15 cellular contexts compared by ENCODE assay signal in genomic region chr1:207069858-207070506, GRCh38. TPM values are rescaled to one million over a fixed set of nuclear protein-coding genes. Genes with fewer than 3 reads are reported as not detected.
DNase-seq lines count a peak whose midpoint lies in the region; ATAC-seq and TF ChIP-seq lines count a peak whose summit lies in the region.
"Had no signal": no experiment of that assay in that cellular context is flagged by ENCODE, and none has a peak within 500 bp of the region (broad histone marks: within the 10 kb centered on the region; RNA-seq: fewer than 3 reads in every experiment).

No MANE protein-coding gene starts in this region.

- H3K27me3 ChIP-seq in OCI-LY3 (ENCODE audit: low read depth, low read length) (no peaks in the 10 kb centered on the region), layer of hippocampus (ENCODE audit: control insufficient read depth, insufficient read depth, low read length) (no peaks in the 10 kb centered on the region), tibial artery (no peaks in the 10 kb centered on the region)

- H4K20me1 ChIP-seq in OCI-LY3 (ENCODE audit: insufficient read depth, low read length), result no peaks in the 10 kb centered on the region

- intact Hi-C loops in tibial artery (cut with DNase I; ENCODE audit: low total_unique reads), result no loop called here

- H3K4me2 ChIP-seq in OCI-LY3 (ENCODE audit: low read length), result peak overlapping the region; percentile 18

- no peaks in the 10 kb centered on the region for H3K79me2 ChIP-seq in OCI-LY3 (ENCODE audit: low read length)

- no peak overlapping the region for H3K9ac ChIP-seq in OCI-LY3 (ENCODE audit: low read length)

- peaks cover 14% of the 10 kb centered on the region for H3K4me1 ChIP-seq in OCI-LY3 (ENCODE audit: low read length)
- H3K4me1 ChIP-seq in tibial artery, result no peaks in the 10 kb centered on the region
- H3K4me1 ChIP-seq: BE2C had no signal

- TF ChIP-seq CTCF in OCI-LY3 (IDR thresholded peaks at IDR 0.05; ENCODE audit: low read depth, low read length), result no peak
- no peak for TF ChIP-seq CTCF in tibial artery (IDR thresholded peaks at IDR 0.05)

- H2AFZ ChIP-seq in OCI-LY3 (ENCODE audit: low read depth, low read length), result no peak overlapping the region

- no peak overlapping the region for H3K4me3 ChIP-seq in OCI-LY3 (ENCODE audit: low read length)
- no peak overlapping the region for H3K4me3 ChIP-seq in tibial artery

- H3K36me3 ChIP-seq in OCI-LY3 (replicated peaks; ENCODE audit: low read depth, low read length) (peaks cover 23% of the 10 kb centered on the region), tibial artery (peaks cover 32 to 67% (median 48%) of the 10 kb centered on the region in 3 donors)
- H3K36me3 ChIP-seq: BE2C had no signal

- peak; percentile 62 for ATAC-seq in GM18868 (IDR thresholded peaks at IDR 0.05; ENCODE audit: unreplicated experiment)
- ATAC-seq in left lobe of liver, result no peak
- no peak for ATAC-seq in GM19023 (IDR thresholded peaks at IDR 0.05; ENCODE audit: unreplicated experiment)

- DNase-seq in DMS153 (lab: John Stamatoyannopoulos, UW) (peak; percentile 26), tibial artery (no peak), left lobe of liver (ENCODE audit: low spot score) (no peak), NCI-H526 treated with DMSO at 0.1 percent for 48 hours (lab: John Stamatoyannopoulos, UW) (no peak)
- DNase-seq: activated T-cell treated with anti-CD3 and anti-CD28 coated beads, Interleukin-2, amount 50 U/mL, for 1 hour; BE2C; foreskin melanocyte; NCI-H1092 treated with DMSO at 0.1 percent for 48 hours; NCI-H2171 treated with DMSO at 0.1 percent for 48 hours; posterior cingulate gyrus; SW 1271 had no signal

- H3K27ac ChIP-seq in OCI-LY3 (ENCODE audit: low read length) (peak overlapping the region; percentile 39), layer of hippocampus (ENCODE audit: low read depth, low read length) (peak overlapping the region; percentile 49), tibial artery (no peak overlapping the region)

- H3K9me3 ChIP-seq in OCI-LY3 (ENCODE audit: insufficient read depth, low read length), result no peaks in the 10 kb centered on the region
- no peaks in the 10 kb centered on the region for H3K9me3 ChIP-seq in tibial artery
- H3K9me3 ChIP-seq: BE2C had no signal

RNA-seq across cellular contexts. Expression of gene PFKFB2, which starts 16.9 kb away (rescaled TPM):
- total RNA-seq in left lobe of liver, result 4.1 TPM

RNA-seq across cellular contexts. Expression of gene C4BPB, which starts 18.7 kb away (rescaled TPM):
- total RNA-seq in left lobe of liver, result 223 TPM

RNA-seq across cellular contexts. Expression of gene YOD1, which starts 19.0 kb away (rescaled TPM):
- total RNA-seq in left lobe of liver, result 3.0 TPM

RNA-seq across cellular contexts. Expression of gene C4BPA, which starts 34.1 kb away (rescaled TPM):
- total RNA-seq in left lobe of liver, result 792 TPM

RNA-seq across cellular contexts. Expression of gene C1orf116, which starts 37.4 kb away (rescaled TPM):
- 0.55 TPM for total RNA-seq in left lobe of liver

Comparison
In these comparisons a context has a peak if more than half of its experiments do, and no peak if none do; other contexts are left out.
1. H3K27ac ChIP-seq: peak in OCI-LY3 (single experiment) and layer of hippocampus (single experiment); none in tibial artery (0 of 2).